Comparison of ENCODE assay signal across 16 cellular contexts in genomic region chr4:102139132-102139573, GRCh38.
A peak's percentile ranks its signal among the peaks of the same experiment; 100 is the strongest.
DNase-seq lines count a peak whose midpoint lies in the region; ATAC-seq, FAIRE-seq and TF ChIP-seq lines count a peak whose summit lies in the region.
"Had no signal": no experiment of that assay in that cellular context is flagged by ENCODE, and none has a peak within 500 bp of the region (broad histone marks: within the 10 kb centered on the region; RNA-seq: fewer than 3 reads in every experiment).

No MANE protein-coding gene starts in this region.

- H3K36me3 ChIP-seq in right lobe of liver (no peaks in the 10 kb centered on the region), HepG2 (replicated peaks in 1 of 2; ENCODE audit: control insufficient read depth in 1 of 2, insufficient read depth in 2 of 2, low read length in 2 of 2) (no peaks in the 10 kb centered on the region), adipocyte (ENCODE audit: control insufficient read depth, insufficient read depth, low read length, severe bottlenecking) (no peaks in the 10 kb centered on the region)
- H3K36me3 ChIP-seq: cardiac muscle cell, ovary had no signal

- WGBS in right lobe of liver (ENCODE audit: insufficient coverage, low coverage, low lambda C conversion rate, missing lambda C conversion rate) = 16% methylated on average over 2 of the region's 2 CpGs
- WGBS in HepG2 (ENCODE audit: low lambda C conversion rate) = 3% methylated on average over 2 of the region's 2 CpGs

- no peak for TF ChIP-seq EP300 in HepG2 (IDR thresholded peaks at IDR 0.05; ENCODE audit: low read depth in 2 of 2, low read length in 2 of 2)
- no peak for TF ChIP-seq EP300 in HepG2 (CRISPR knock-in tag; IDR thresholded peaks at IDR 0.05; ENCODE audit: borderline replicate concordance)

- H3K27me3 ChIP-seq in right lobe of liver (no peaks in the 10 kb centered on the region), HepG2 (ENCODE audit: control insufficient read depth in 1 of 2, insufficient read depth in 2 of 2, low read length in 2 of 2) (no peaks in the 10 kb centered on the region), adipocyte (replicated peaks; ENCODE audit: control insufficient read depth, insufficient read depth, low read length) (no peaks in the 10 kb centered on the region), foreskin keratinocyte (peaks cover 2% of the 10 kb centered on the region)
- H3K27me3 ChIP-seq: cardiac muscle cell, ovary had no signal

- H3K4me1 ChIP-seq in right lobe of liver = no peaks in the 10 kb centered on the region
- no peaks in the 10 kb centered on the region for H3K4me1 ChIP-seq in HepG2 (ENCODE audit: insufficient read depth, low read length)
- no peaks in the 10 kb centered on the region for H3K4me1 ChIP-seq in adipocyte (ENCODE audit: control insufficient read depth, insufficient read depth, low read length)
- peaks cover 12% of the 10 kb centered on the region for H3K4me1 ChIP-seq in foreskin keratinocyte

- CTCF ChIA-PET in HepG2 (lab: Yijun Ruan, JAX; ENCODE audit: low intra/inter-chr PET ratio, low total read pairs) = no interaction called here

- H3K9ac ChIP-seq in HepG2 (ENCODE audit: insufficient read depth, low read depth, low read length) = no peak overlapping the region
- no peak overlapping the region for H3K9ac ChIP-seq in adipocyte (ENCODE audit: low read length)

- no peak for FAIRE-seq in HepG2 (lab: Jason Lieb, UNC)
- FAIRE-seq: frontal cortex had no signal

- H2AFZ ChIP-seq in HepG2 (ENCODE audit: low read length) = no peak overlapping the region

- H3K79me2 ChIP-seq in HepG2 (ENCODE audit: insufficient read depth, low read length) = no peaks in the 10 kb centered on the region

- TF ChIP-seq CTCF in right lobe of liver (IDR thresholded peaks at IDR 0.05) (no peak), HepG2 (CRISPR knock-in tag; IDR thresholded peaks at IDR 0.05) (no peak), foreskin keratinocyte (conservative IDR thresholded peaks at IDR 0.05) (no peak)

- H3K27ac ChIP-seq in right lobe of liver = no peak overlapping the region
- H3K27ac ChIP-seq in HepG2 (ENCODE audit: extremely low read length, insufficient read depth, low read length) = no peak overlapping the region
- no peak overlapping the region for H3K27ac ChIP-seq in foreskin keratinocyte
- H3K27ac ChIP-seq: cardiac muscle cell, ovary had no signal

- no TSS peak for BruUV-seq in HepG2 (replicated peaks; lab: Mats Ljungman, UMichigan)

- no peaks in the 10 kb centered on the region for H4K20me1 ChIP-seq in HepG2 (ENCODE audit: insufficient read depth, low read length)

- no peak for DNase-seq in right lobe of liver
- no peak for DNase-seq in HepG2 (ENCODE audit: low spot score)
- peak; percentile 51 for DNase-seq in adipocyte (ENCODE audit: low read depth)
- peak; percentile 71 to 80 for DNase-seq in foreskin keratinocyte
- DNase-seq in COLO668 (lab: John Stamatoyannopoulos, UW; ENCODE audit: unreplicated experiment) = no peak
- no peak for DNase-seq in COLO829 (ENCODE audit: low spot score)
- DNase-seq in AG08396 (ENCODE audit: low spot score) = no peak
- no peak for DNase-seq in activated CD8-positive, alpha-beta memory T cell treated with anti-CD3 and anti-CD28 coated beads for 24 hours
- DNase-seq: activated CD4-positive, CD25-positive, alpha-beta regulatory T cell treated with anti-CD3 and anti-CD28 coated beads, Interleukin-2, amount 50 U/mL, for 72 hours; activated T-cell treated with anti-CD3 and anti-CD28 coated beads, Interleukin-2, amount 50 U/mL, for 48 hours; Karpas-422; mesendoderm; NCI-H524; ovary had no signal

- no peaks in the 10 kb centered on the region for H3K9me3 ChIP-seq in right lobe of liver
- no peaks in the 10 kb centered on the region for H3K9me3 ChIP-seq in HepG2 (ENCODE audit: low read length)
- H3K9me3 ChIP-seq in adipocyte (ENCODE audit: control insufficient read depth, low read length) = no peaks in the 10 kb centered on the region
- H3K9me3 ChIP-seq: ovary had no signal

- H3K4me2 ChIP-seq in HepG2 (ENCODE audit: low read depth, low read length) = no peak overlapping the region

- H3K4me3 ChIP-seq in right lobe of liver (no peak overlapping the region), HepG2 (replicated peaks in 1 of 3; ENCODE audit: insufficient read depth in 1 of 3, low read depth in 2 of 3, low read length in 3 of 3) (no peak overlapping the region), adipocyte (ENCODE audit: low read length) (no peak overlapping the region)
- H3K4me3 ChIP-seq: cardiac muscle cell, ovary had no signal

- ATAC-seq in right lobe of liver (peak; percentile 24 to 51 (median 45)), HepG2 (no peak), foreskin keratinocyte (peak; percentile 53)

- in situ Hi-C loops in HepG2 (cut with HindIII; ENCODE audit: extremely low pct_ligation_motif_present, low pct_unique_long_range_greater_than_20kb) = no loop called here

- intact Hi-C loops in right lobe of liver (cut with DNase I) (no loop called here), HepG2 (cut with micrococcal nuclease; ENCODE audit: unreplicated experiment) (no loop called here)

- POLR2A ChIA-PET in HepG2 (lab: Yijun Ruan, JAX) = no interaction called here

- TF ChIP-seq POLR2A in right lobe of liver (IDR thresholded peaks at IDR 0.05) (no peak), HepG2 (IDR thresholded peaks at IDR 0.05; ENCODE audit: insufficient read depth in 1 of 2, low read depth in 2 of 2, low read length in 2 of 2) (no peak)

- TF ChIP-seq RAD21 in HepG2 (CRISPR knock-in tag; IDR thresholded peaks at IDR 0.05) = no peak

TF ChIP-seq in HepG2, 621 proteins besides CTCF, POLR2A, EP300 and RAD21:
- TF ChIP-seq ZNF138 (CRISPR knock-in tag; IDR thresholded peaks at IDR 0.05; ENCODE audit: low read depth) = no peak
- TF ChIP-seq PAWR (CRISPR knock-in tag; IDR thresholded peaks at IDR 0.05; ENCODE audit: borderline replicate concordance) = no peak
- TF ChIP-seq SIN3A (IDR thresholded peaks at IDR 0.05; ENCODE audit: borderline replicate concordance, low read depth, low read length) = no peak
- no peak for TF ChIP-seq ZNF143 (CRISPR knock-in tag; IDR thresholded peaks at IDR 0.05)
- TF ChIP-seq TRIM24 (CRISPR knock-in tag; IDR thresholded peaks at IDR 0.05) = no peak
- no peak for TF ChIP-seq HOMEZ (CRISPR knock-in tag; IDR thresholded peaks at IDR 0.05; ENCODE audit: low read depth)
- no peak for TF ChIP-seq ZNF430 (CRISPR knock-in tag; IDR thresholded peaks at IDR 0.05)
- no peak for TF ChIP-seq ZSCAN20 (CRISPR knock-in tag; IDR thresholded peaks at IDR 0.05; ENCODE audit: borderline replicate concordance)
- no peak for TF ChIP-seq TBL1XR1 (IDR thresholded peaks at IDR 0.05; ENCODE audit: borderline replicate concordance, low read length, partially characterized antibody)
- TF ChIP-seq PREB (CRISPR knock-in tag; IDR thresholded peaks at IDR 0.05) = no peak
- no peak for TF ChIP-seq ADNP (CRISPR knock-in tag; IDR thresholded peaks at IDR 0.05)
- no peak for TF ChIP-seq ZNF83 (CRISPR knock-in tag; IDR thresholded peaks at IDR 0.05; ENCODE audit: borderline replicate concordance)
- no peak for TF ChIP-seq ATF1 (CRISPR knock-in tag; IDR thresholded peaks at IDR 0.05)
- no peak for TF ChIP-seq GFI1 (CRISPR knock-in tag; IDR thresholded peaks at IDR 0.05; ENCODE audit: borderline replicate concordance)
- TF ChIP-seq ZNF484 (CRISPR knock-in tag; IDR thresholded peaks at IDR 0.05; ENCODE audit: borderline replicate concordance, low read depth) = no peak
- no peak for TF ChIP-seq KLF11 (CRISPR knock-in tag; IDR thresholded peaks at IDR 0.05)
- no peak for TF ChIP-seq NAIF1 (CRISPR knock-in tag; IDR thresholded peaks at IDR 0.05; ENCODE audit: borderline replicate concordance)
- TF ChIP-seq ZNF558 (CRISPR knock-in tag; IDR thresholded peaks at IDR 0.05; ENCODE audit: borderline replicate concordance) = no peak
TF ChIP-seq in HepG2: peak in this region for 0.

Comparison
In these comparisons a context has a peak if more than half of its experiments do, and no peak if none do; other contexts are left out.
1. DNase-seq: peak in adipocyte (single experiment) and foreskin keratinocyte (2 of 2); none in right lobe of liver (0 of 3), HepG2 (single experiment), COLO668 (single experiment), COLO829 (single experiment), AG08396 (single experiment) and activated CD8-positive, alpha-beta memory T cell treated with anti-CD3 and anti-CD28 coated beads for 24 hours (single experiment).